ENCODE assay signal across 20 cellular contexts in genomic region chr1:226954777-226955176, GRCh38. TPM values are rescaled to one million over a fixed set of nuclear protein-coding genes. Genes with fewer than 3 reads are reported as not detected.
A peak's percentile ranks its signal among the peaks of the same experiment; 100 is the strongest.
DNase-seq lines count a peak whose midpoint lies in the region; ATAC-seq and TF ChIP-seq lines count a peak whose summit lies in the region.
"Had no signal": no experiment of that assay in that cellular context is flagged by ENCODE, and none has a peak within 500 bp of the region (broad histone marks: within the 10 kb centered on the region; RNA-seq: fewer than 3 reads in every experiment).

No MANE protein-coding gene starts in this region.

- H3K27ac Mint-ChIP-seq in CD8-positive, alpha-beta T cell: peak overlapping the region; percentile 64
- H3K27ac Mint-ChIP-seq in Caco-2 (ENCODE audit: unreplicated experiment): peak overlapping the region; percentile 40
- peak overlapping the region; percentile 48 for H3K27ac Mint-ChIP-seq in glutamatergic neuron (ENCODE audit: unreplicated experiment)
- peak overlapping the region in 3 of 9 donors; percentile 6 to 46 (median 21) for H3K27ac Mint-ChIP-seq in naive thymus-derived CD4-positive, alpha-beta T cell

- H3K27me3 ChIP-seq in CD8-positive, alpha-beta T cell (ENCODE audit: insufficient read depth, low read length): no peaks in the 10 kb centered on the region
- H3K27me3 ChIP-seq in Caco-2 (replicated peaks; ENCODE audit: control insufficient read depth, insufficient read depth, low read length): no peaks in the 10 kb centered on the region
- H3K27me3 ChIP-seq in psoas muscle (ENCODE audit: insufficient read depth in 3 of 3, low read length in 2 of 3): no peaks in the 10 kb centered on the region
- H3K27me3 ChIP-seq in naive thymus-derived CD4-positive, alpha-beta T cell (ENCODE audit: control insufficient read depth in 2 of 2, insufficient read depth in 2 of 2, low read length in 2 of 2): no peaks in the 10 kb centered on the region

- intact Hi-C loops in CD8-positive, alpha-beta T cell (cut with DNase I, micrococcal nuclease): no loop called here
- intact Hi-C loops in Caco-2 (cut with micrococcal nuclease; ENCODE audit: unreplicated experiment): no loop called here
- intact Hi-C loops in psoas muscle (cut with DNase I): no loop called here
- intact Hi-C loops in naive thymus-derived CD4-positive, alpha-beta T cell (cut with micrococcal nuclease): no loop called here

- no peak for TF ChIP-seq CTCF in CD8-positive, alpha-beta T cell (IDR thresholded peaks at IDR 0.05)
- TF ChIP-seq CTCF in Caco-2 (IDR thresholded peaks at IDR 0.05; ENCODE audit: insufficient read depth in 1 of 2, low read depth in 1 of 2, low read length in 1 of 2, severe bottlenecking in 1 of 2, unreplicated experiment in 1 of 2) (no peak), glutamatergic neuron (IDR thresholded peaks at IDR 0.05; ENCODE audit: partially characterized antibody, unreplicated experiment) (no peak), psoas muscle (IDR thresholded peaks at IDR 0.05) (no peak)

- peaks cover 46% of the 10 kb centered on the region for H3K4me1 Mint-ChIP-seq in CD8-positive, alpha-beta T cell (ENCODE audit: low read depth)
- H3K4me1 Mint-ChIP-seq in Caco-2 (ENCODE audit: low read depth, unreplicated experiment) (no peaks in the 10 kb centered on the region), glutamatergic neuron (ENCODE audit: low read depth, unreplicated experiment) (peaks cover 14% of the 10 kb centered on the region)
- peaks cover 2 to 61% (median 50%) of the 10 kb centered on the region in 7 donors for H3K4me1 Mint-ChIP-seq in naive thymus-derived CD4-positive, alpha-beta T cell

- H3K4me1 ChIP-seq in CD8-positive, alpha-beta T cell (ENCODE audit: insufficient read depth, low read length): no peaks in the 10 kb centered on the region
- H3K4me1 ChIP-seq in Caco-2 (no peaks in the 10 kb centered on the region), psoas muscle (peaks cover 52% of the 10 kb centered on the region)
- peaks cover 0 to 8% of the 10 kb centered on the region in 2 donors for H3K4me1 ChIP-seq in naive thymus-derived CD4-positive, alpha-beta T cell (ENCODE audit: control insufficient read depth in 2 of 2, insufficient read depth in 2 of 2, low read length in 2 of 2)

- H3K9me3 ChIP-seq in CD8-positive, alpha-beta T cell (ENCODE audit: low read length): no peaks in the 10 kb centered on the region
- H3K9me3 ChIP-seq in Caco-2: no peaks in the 10 kb centered on the region; the same call in 1 of the 2 replicates
- H3K9me3 ChIP-seq in psoas muscle: no peaks in the 10 kb centered on the region
- no peaks in the 10 kb centered on the region for H3K9me3 ChIP-seq in naive thymus-derived CD4-positive, alpha-beta T cell (ENCODE audit: control insufficient read depth in 2 of 3, low read length in 3 of 3)

- POLR2A ChIA-PET in CD8-positive, alpha-beta T cell (lab: Charles Lee): no interaction called here
- POLR2A ChIA-PET in Caco-2 (lab: Charles Lee): no interaction called here
- POLR2A ChIA-PET in naive thymus-derived CD4-positive, alpha-beta T cell (lab: Charles Lee): no interaction called here

- H3K27me3 Mint-ChIP-seq in CD8-positive, alpha-beta T cell (ENCODE audit: low read depth): no peaks in the 10 kb centered on the region
- H3K27me3 Mint-ChIP-seq in Caco-2 (ENCODE audit: insufficient read depth, unreplicated experiment): no peaks in the 10 kb centered on the region
- H3K27me3 Mint-ChIP-seq in glutamatergic neuron (ENCODE audit: unreplicated experiment): peaks cover 6% of the 10 kb centered on the region
- H3K27me3 Mint-ChIP-seq in naive thymus-derived CD4-positive, alpha-beta T cell: no peaks in the 10 kb centered on the region

- no peak overlapping the region for H3K4me3 Mint-ChIP-seq in CD8-positive, alpha-beta T cell
- H3K4me3 Mint-ChIP-seq in Caco-2 (ENCODE audit: unreplicated experiment) (no peak overlapping the region), glutamatergic neuron (ENCODE audit: unreplicated experiment) (peak overlapping the region; percentile 40)
- no peak overlapping the region for H3K4me3 Mint-ChIP-seq in naive thymus-derived CD4-positive, alpha-beta T cell

- WGBS in psoas muscle, 3 donors: 72 to 78% (median 75%) methylated on average over 4 of the region's 4 CpGs

- ATAC-seq in CD8-positive, alpha-beta T cell: no peak
- ATAC-seq in psoas muscle (no peak), GM21360 (IDR thresholded peaks at IDR 0.05; ENCODE audit: unreplicated experiment) (no peak)
- ATAC-seq in activated CD4-positive, CD25-positive, alpha-beta regulatory T cell treated with anti-CD3 and anti-CD28 coated beads, Interleukin-2, amount 50 U/mL, for 24 hours: no peak
- ATAC-seq in naive thymus-derived CD4-positive, alpha-beta T cell: no peak
- ATAC-seq: HepG2 had no signal

- no peak overlapping the region for H3K4me3 ChIP-seq in CD8-positive, alpha-beta T cell (ENCODE audit: low read depth, low read length)
- H3K4me3 ChIP-seq in Caco-2 (ENCODE audit: low read depth, low read length) (no peak overlapping the region), psoas muscle (no peak overlapping the region)
- H3K4me3 ChIP-seq in naive thymus-derived CD4-positive, alpha-beta T cell (ENCODE audit: low read length): no peak overlapping the region

- H3K27ac ChIP-seq in CD8-positive, alpha-beta T cell (ENCODE audit: low read depth, low read length): no peak overlapping the region
- peak overlapping the region; percentile 97 for H3K27ac ChIP-seq in psoas muscle
- no peak overlapping the region for H3K27ac ChIP-seq in naive thymus-derived CD4-positive, alpha-beta T cell (ENCODE audit: low read depth, low read length)
- H3K27ac ChIP-seq: KMS-11, RWPE1 had no signal

- DNase-seq in CD8-positive, alpha-beta T cell: no peak
- no peak for DNase-seq in Caco-2
- DNase-seq in glutamatergic neuron: no peak
- DNase-seq in psoas muscle: no peak
- DNase-seq in naive thymus-derived CD4-positive, alpha-beta T cell: no peak
- DNase-seq: AML-193, DMS 273 treated with DMSO at 0.1 percent for 48 hours, DND-41, NCI-H1417, NCI-H187, NCI-H2227 treated with DMSO at 0.1 percent for 48 hours, NCI-H510A treated with DMSO at 0.1 percent for 48 hours, NCI-H774, OCI-M1, SIG-M5 had no signal

- no peaks in the 10 kb centered on the region for H3K9me3 Mint-ChIP-seq in CD8-positive, alpha-beta T cell
- H3K9me3 Mint-ChIP-seq in Caco-2 (ENCODE audit: unreplicated experiment) (peaks cover 21% of the 10 kb centered on the region), glutamatergic neuron (ENCODE audit: unreplicated experiment) (peaks cover 16% of the 10 kb centered on the region)
- peaks cover 0 to 14% (median 0%) of the 10 kb centered on the region in 11 donors for H3K9me3 Mint-ChIP-seq in naive thymus-derived CD4-positive, alpha-beta T cell

- no peaks in the 10 kb centered on the region for H3K36me3 ChIP-seq in CD8-positive, alpha-beta T cell (ENCODE audit: insufficient read depth, low read length)
- H3K36me3 ChIP-seq in Caco-2 (ENCODE audit: control insufficient read depth, insufficient read depth, low read length) (peaks cover 1% of the 10 kb centered on the region; the same call in 1 of the 2 replicates), psoas muscle (ENCODE audit: insufficient read depth in 1 of 2, low read depth in 1 of 2) (peaks cover 0 to 23% of the 10 kb centered on the region in 2 donors)
- peaks cover 0 to 4% (median 0%) of the 10 kb centered on the region in 3 experiments for H3K36me3 ChIP-seq in naive thymus-derived CD4-positive, alpha-beta T cell (ENCODE audit: control insufficient read depth in 2 of 3, insufficient read depth in 3 of 3, low read length in 3 of 3)

- H3K36me3 Mint-ChIP-seq in CD8-positive, alpha-beta T cell: peaks cover 21% of the 10 kb centered on the region
- H3K36me3 Mint-ChIP-seq in Caco-2 (ENCODE audit: insufficient read depth, unreplicated experiment): peaks cover 12% of the 10 kb centered on the region
- H3K36me3 Mint-ChIP-seq in glutamatergic neuron (ENCODE audit: unreplicated experiment): peaks cover 18% of the 10 kb centered on the region
- H3K36me3 Mint-ChIP-seq in naive thymus-derived CD4-positive, alpha-beta T cell: peaks cover 0 to 33% (median 32%) of the 10 kb centered on the region in 5 donors

- CTCF ChIA-PET in CD8-positive, alpha-beta T cell (lab: Charles Lee): no interaction called here
- CTCF ChIA-PET in Caco-2 (lab: Charles Lee): no interaction called here
- CTCF ChIA-PET in naive thymus-derived CD4-positive, alpha-beta T cell (lab: Charles Lee): no interaction called here

- no TSS peak for BruUV-seq in Caco-2 (replicated peaks; lab: Mats Ljungman, UMichigan)

RNA-seq across cellular contexts. Expression of gene COQ8A, which starts 14.7 kb away (rescaled TPM):
- total RNA-seq in CD8-positive, alpha-beta T cell: 10 to 100 TPM; 82.6 to 90.0 TPM
- 50.0 and 57.2 TPM in 2 replicates for total RNA-seq in Caco-2 (2022)
- total RNA-seq in glutamatergic neuron (ENCODE audit: unreplicated experiment): 41.9 TPM
- total RNA-seq in psoas muscle: 1,000 to 10,000 TPM in 1 of 4 donors, 100 to 1,000 TPM in 3; 574 to 1,432 (median 837) TPM
- polyA plus RNA-seq in psoas muscle: 1,000 to 10,000 TPM in 1 of 3 donors, 100 to 1,000 TPM in 2; 134 to 1,231 (median 616) TPM
- total RNA-seq in naive thymus-derived CD4-positive, alpha-beta T cell: 10 to 100 TPM; 34.1 to 83.4 (median 67.8) TPM
- 10 to 100 TPM; 45.9 to 66.3 TPM for polyA plus RNA-seq in naive thymus-derived CD4-positive, alpha-beta T cell
